Comparison of ENCODE assay signal across 1 cellular context in the genomic region with DNA sequence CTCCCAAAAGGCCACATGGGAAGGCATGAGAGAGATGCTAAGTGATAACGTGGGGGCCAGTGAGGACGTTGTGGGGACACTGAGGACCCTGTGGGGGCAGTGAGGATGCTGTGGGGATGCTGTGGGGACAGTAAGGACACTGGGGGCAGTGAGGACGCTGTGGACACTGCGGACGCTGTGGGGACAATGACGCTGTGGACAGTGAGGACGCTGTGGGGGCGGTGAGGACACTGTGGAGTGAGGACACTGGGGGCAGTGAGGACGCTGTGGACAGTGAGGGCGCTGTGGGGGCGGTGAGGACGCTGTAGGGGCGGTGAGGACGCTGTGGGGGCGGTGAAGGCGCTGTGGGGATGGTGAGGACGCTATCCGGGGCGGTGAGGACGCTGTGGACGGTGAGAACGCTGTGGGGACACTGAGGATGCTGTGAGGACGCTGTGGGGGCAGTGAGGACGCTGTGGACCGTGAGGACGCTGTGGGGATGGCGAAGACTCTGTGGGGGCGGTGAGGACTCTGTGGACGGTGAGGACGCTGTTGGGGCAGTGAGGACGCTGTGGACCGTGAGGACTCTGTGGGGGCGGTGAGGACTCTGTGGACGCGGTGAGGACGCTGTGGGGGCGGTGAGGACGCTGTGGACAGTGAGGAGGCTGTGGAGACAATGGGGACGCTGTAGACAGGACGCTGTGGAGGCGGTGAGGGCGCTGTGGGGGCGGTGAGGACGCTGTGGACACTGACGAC.
TF ChIP-seq lines count a peak whose summit lies in the region.

No MANE protein-coding gene starts in this region.

TF ChIP-seq in WTC11, 78 proteins besides CTCF, POLR2A, EP300 and RAD21:
- TF ChIP-seq NFYB (CRISPR knock-in tag; conservative IDR thresholded peaks at IDR 0.05; ENCODE audit: low read depth), result no peak
- TF ChIP-seq GABPB1 (CRISPR knock-in tag; IDR thresholded peaks at IDR 0.05), result no peak
- TF ChIP-seq ZNF317 (CRISPR knock-in tag; IDR thresholded peaks at IDR 0.05; ENCODE audit: borderline replicate concordance, low read depth), result no peak
- TF ChIP-seq JAZF1 (CRISPR knock-in tag; IDR thresholded peaks at IDR 0.05), result no peak
- TF ChIP-seq ZNF219 (CRISPR knock-in tag; IDR thresholded peaks at IDR 0.05; ENCODE audit: borderline replicate concordance), result no peak
- no peak for TF ChIP-seq GTF2I (CRISPR knock-in tag; conservative IDR thresholded peaks at IDR 0.05)
- no peak for TF ChIP-seq ATF2 (CRISPR knock-in tag; IDR thresholded peaks at IDR 0.05; ENCODE audit: borderline replicate concordance, low read depth)
- no peak for TF ChIP-seq ZNF416 (CRISPR knock-in tag; IDR thresholded peaks at IDR 0.05)
- TF ChIP-seq KAT7 (CRISPR knock-in tag; IDR thresholded peaks at IDR 0.05; ENCODE audit: borderline replicate concordance), result no peak
- TF ChIP-seq ZNF512 (CRISPR knock-in tag; IDR thresholded peaks at IDR 0.05; ENCODE audit: borderline replicate concordance), result no peak
- TF ChIP-seq, protein P1, sequence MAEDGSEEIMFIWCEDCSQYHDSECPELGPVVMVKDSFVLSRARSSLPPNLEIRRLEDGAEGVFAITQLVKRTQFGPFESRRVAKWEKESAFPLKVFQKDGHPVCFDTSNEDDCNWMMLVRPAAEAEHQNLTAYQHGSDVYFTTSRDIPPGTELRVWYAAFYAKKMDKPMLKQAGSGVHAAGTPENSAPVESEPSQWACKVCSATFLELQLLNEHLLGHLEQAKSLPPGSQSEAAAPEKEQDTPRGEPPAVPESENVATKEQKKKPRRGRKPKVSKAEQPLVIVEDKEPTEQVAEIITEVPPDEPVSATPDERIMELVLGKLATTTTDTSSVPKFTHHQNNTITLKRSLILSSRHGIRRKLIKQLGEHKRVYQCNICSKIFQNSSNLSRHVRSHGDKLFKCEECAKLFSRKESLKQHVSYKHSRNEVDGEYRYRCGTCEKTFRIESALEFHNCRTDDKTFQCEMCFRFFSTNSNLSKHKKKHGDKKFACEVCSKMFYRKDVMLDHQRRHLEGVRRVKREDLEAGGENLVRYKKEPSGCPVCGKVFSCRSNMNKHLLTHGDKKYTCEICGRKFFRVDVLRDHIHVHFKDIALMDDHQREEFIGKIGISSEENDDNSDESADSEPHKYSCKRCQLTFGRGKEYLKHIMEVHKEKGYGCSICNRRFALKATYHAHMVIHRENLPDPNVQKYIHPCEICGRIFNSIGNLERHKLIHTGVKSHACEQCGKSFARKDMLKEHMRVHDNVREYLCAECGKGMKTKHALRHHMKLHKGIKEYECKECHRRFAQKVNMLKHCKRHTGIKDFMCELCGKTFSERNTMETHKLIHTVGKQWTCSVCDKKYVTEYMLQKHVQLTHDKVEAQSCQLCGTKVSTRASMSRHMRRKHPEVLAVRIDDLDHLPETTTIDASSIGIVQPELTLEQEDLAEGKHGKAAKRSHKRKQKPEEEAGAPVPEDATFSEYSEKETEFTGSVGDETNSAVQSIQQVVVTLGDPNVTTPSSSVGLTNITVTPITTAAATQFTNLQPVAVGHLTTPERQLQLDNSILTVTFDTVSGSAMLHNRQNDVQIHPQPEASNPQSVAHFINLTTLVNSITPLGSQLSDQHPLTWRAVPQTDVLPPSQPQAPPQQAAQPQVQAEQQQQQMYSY (CRISPR knock-in tag; IDR thresholded peaks at IDR 0.05), result no peak
